In genomic region chr15:70273808-70274207, GRCh38 we compare ENCODE assay signal across 21 cellular contexts.
A peak's percentile ranks its signal among the peaks of the same experiment; 100 is the strongest.
DNase-seq lines count a peak whose midpoint lies in the region; ATAC-seq and TF ChIP-seq lines count a peak whose summit lies in the region.
"Had no signal": no experiment of that assay in that cellular context is flagged by ENCODE, and none has a peak within 500 bp of the region (broad histone marks: within the 10 kb centered on the region; RNA-seq: fewer than 3 reads in every experiment).

No MANE protein-coding gene starts in this region.

- no peaks in the 10 kb centered on the region for H3K9me3 Mint-ChIP-seq in stimulated activated naive CD8-positive, alpha-beta T cell treated with anti-CD3 and anti-CD28 coated beads, Interleukin-15, amount 100 ng/mL, for 72 hours
- no peaks in the 10 kb centered on the region for H3K9me3 Mint-ChIP-seq in activated T-helper 1 cell treated with anti-CD3 and anti-CD28 coated beads, Interleukin-12 subunit alpha, Interleukin-12 subunit beta, Interleukin-2, Interleukin-4 antibody, amounts not matched to agents 30 ng/mL and 10 ng/mL and 1 ng/mL, durations not matched to agents 14 hours and 24 hours and 36 hours
- no peaks in the 10 kb centered on the region for H3K9me3 Mint-ChIP-seq in endothelial cell (ENCODE audit: unreplicated experiment)
- H3K9me3 Mint-ChIP-seq in type B pancreatic cell: no peaks in the 10 kb centered on the region
- H3K9me3 Mint-ChIP-seq: CD4-positive, alpha-beta memory T cell; IgD-negative memory B cell had no signal

- peaks cover 42% of the 10 kb centered on the region for H3K4me1 Mint-ChIP-seq in stimulated activated naive CD8-positive, alpha-beta T cell treated with anti-CD3 and anti-CD28 coated beads, Interleukin-15, amount 100 ng/mL, for 72 hours
- H3K4me1 Mint-ChIP-seq in activated T-helper 1 cell treated with anti-CD3 and anti-CD28 coated beads, Interleukin-12 subunit alpha, Interleukin-12 subunit beta, Interleukin-2, Interleukin-4 antibody, amounts not matched to agents 30 ng/mL and 10 ng/mL and 1 ng/mL, durations not matched to agents 14 hours and 24 hours and 36 hours (ENCODE audit: low read depth): peaks cover 8% of the 10 kb centered on the region
- H3K4me1 Mint-ChIP-seq in endothelial cell (ENCODE audit: unreplicated experiment): peaks cover 24% of the 10 kb centered on the region
- peaks cover 18% of the 10 kb centered on the region for H3K4me1 Mint-ChIP-seq in type B pancreatic cell (ENCODE audit: unreplicated experiment)
- H3K4me1 Mint-ChIP-seq: CD4-positive, alpha-beta memory T cell had no signal

- no peaks in the 10 kb centered on the region for H3K36me3 Mint-ChIP-seq in activated T-helper 1 cell treated with anti-CD3 and anti-CD28 coated beads, Interleukin-12 subunit alpha, Interleukin-12 subunit beta, Interleukin-2, Interleukin-4 antibody, amounts not matched to agents 30 ng/mL and 10 ng/mL and 1 ng/mL, durations not matched to agents 14 hours and 24 hours and 36 hours (ENCODE audit: low read depth)
- H3K36me3 Mint-ChIP-seq in endothelial cell (ENCODE audit: low read depth, unreplicated experiment) (no peaks in the 10 kb centered on the region), type B pancreatic cell (no peaks in the 10 kb centered on the region)
- H3K36me3 Mint-ChIP-seq: CD4-positive, alpha-beta memory T cell; IgD-negative memory B cell had no signal

- no peak overlapping the region for H3K4me3 Mint-ChIP-seq in stimulated activated naive CD8-positive, alpha-beta T cell treated with anti-CD3 and anti-CD28 coated beads, Interleukin-15, amount 100 ng/mL, for 72 hours
- no peak overlapping the region for H3K4me3 Mint-ChIP-seq in activated T-helper 1 cell treated with anti-CD3 and anti-CD28 coated beads, Interleukin-12 subunit alpha, Interleukin-12 subunit beta, Interleukin-2, Interleukin-4 antibody, amounts not matched to agents 30 ng/mL and 10 ng/mL and 1 ng/mL, durations not matched to agents 14 hours and 24 hours and 36 hours
- H3K4me3 Mint-ChIP-seq in endothelial cell (ENCODE audit: unreplicated experiment): no peak overlapping the region
- H3K4me3 Mint-ChIP-seq in type B pancreatic cell: no peak overlapping the region
- H3K4me3 Mint-ChIP-seq: CD4-positive, alpha-beta memory T cell had no signal

- H3K27ac Mint-ChIP-seq in stimulated activated naive CD8-positive, alpha-beta T cell treated with anti-CD3 and anti-CD28 coated beads, Interleukin-15, amount 100 ng/mL, for 72 hours: no peak overlapping the region
- peak overlapping the region; percentile 52 for H3K27ac Mint-ChIP-seq in activated T-helper 1 cell treated with anti-CD3 and anti-CD28 coated beads, Interleukin-12 subunit alpha, Interleukin-12 subunit beta, Interleukin-2, Interleukin-4 antibody, amounts not matched to agents 30 ng/mL and 10 ng/mL and 1 ng/mL, durations not matched to agents 14 hours and 24 hours and 36 hours
- H3K27ac Mint-ChIP-seq in endothelial cell (ENCODE audit: unreplicated experiment) (peak overlapping the region; percentile 6), type B pancreatic cell (no peak overlapping the region)
- H3K27ac Mint-ChIP-seq: CD4-positive, alpha-beta memory T cell; IgD-negative memory B cell had no signal

- H3K27me3 Mint-ChIP-seq in stimulated activated naive CD8-positive, alpha-beta T cell treated with anti-CD3 and anti-CD28 coated beads, Interleukin-15, amount 100 ng/mL, for 72 hours: peaks cover 44% of the 10 kb centered on the region
- H3K27me3 Mint-ChIP-seq in activated T-helper 1 cell treated with anti-CD3 and anti-CD28 coated beads, Interleukin-12 subunit alpha, Interleukin-12 subunit beta, Interleukin-2, Interleukin-4 antibody, amounts not matched to agents 30 ng/mL and 10 ng/mL and 1 ng/mL, durations not matched to agents 14 hours and 24 hours and 36 hours (ENCODE audit: insufficient read depth): peaks cover 36% of the 10 kb centered on the region
- H3K27me3 Mint-ChIP-seq in endothelial cell (ENCODE audit: unreplicated experiment) (peaks cover 12% of the 10 kb centered on the region), type B pancreatic cell (peaks cover 16% of the 10 kb centered on the region)

- TF ChIP-seq CTCF in endothelial cell (IDR thresholded peaks at IDR 0.05; ENCODE audit: unreplicated experiment) (no peak), type B pancreatic cell (conservative IDR thresholded peaks at IDR 0.05) (no peak)

- intact Hi-C loops in activated T-helper 1 cell treated with anti-CD3 and anti-CD28 coated beads, Interleukin-12 subunit alpha, Interleukin-12 subunit beta, Interleukin-2, Interleukin-4 antibody, amounts not matched to agents 30 ng/mL and 10 ng/mL and 1 ng/mL, durations not matched to agents 14 hours and 24 hours and 36 hours (cut with micrococcal nuclease): no loop called here
- intact Hi-C loops in left ventricle myocardium superior (cut with micrococcal nuclease): no loop called here

- DNase-seq in stimulated activated naive CD8-positive, alpha-beta T cell treated with anti-CD3 and anti-CD28 coated beads, Interleukin-15, Interleukin-2, amounts not matched to agents 100 U/mL and 50 U/mL, for 24 hours: no peak
- DNase-seq in stimulated activated naive CD8-positive, alpha-beta T cell treated with anti-CD3 and anti-CD28 coated beads, Interleukin-15, amount 100 ng/mL, for 72 hours: no peak
- no peak for DNase-seq in activated T-helper 1 cell treated with anti-CD3 and anti-CD28 coated beads, Interleukin-12 subunit alpha, Interleukin-12 subunit beta, Interleukin-2, Interleukin-4 antibody, amounts not matched to agents 30 ng/mL and 10 ng/mL and 1 ng/mL, durations not matched to agents 14 hours and 24 hours and 36 hours (ENCODE audit: low spot score)
- DNase-seq in endothelial cell (ENCODE audit: low spot score): no peak
- no peak for DNase-seq in cortex of kidney (lab: John Stamatoyannopoulos, UW)
- no peak for DNase-seq in type B pancreatic cell (ENCODE audit: extremely low spot score, unreplicated experiment)
- DNase-seq in left ventricle myocardium superior: no peak
- DNase-seq: AML-193; CD4-positive, alpha-beta memory T cell; COR-L47; HCEC 1CT; NCI-H1048; NCI-H1417; NCI-H1694 treated with DMSO at 0.1 percent for 48 hours; NCI-H2081; NCI-H2227 treated with DMSO at 0.1 percent for 48 hours; NCI-H526 treated with DMSO at 0.1 percent for 48 hours; SHP77 had no signal

- ATAC-seq in stimulated activated naive CD8-positive, alpha-beta T cell treated with anti-CD3 and anti-CD28 coated beads, Interleukin-15, Interleukin-2, amounts not matched to agents 100 U/mL and 50 U/mL, for 24 hours: peak; percentile 62
- ATAC-seq in stimulated activated naive CD8-positive, alpha-beta T cell treated with anti-CD3 and anti-CD28 coated beads, Interleukin-15, amount 100 ng/mL, for 72 hours: no peak
- ATAC-seq in left ventricle myocardium superior: no peak
- ATAC-seq: A549, Panc1 had no signal

Comparison
In these comparisons a context has a peak if more than half of its experiments do, and no peak if none do; other contexts are left out.
1. H3K27ac Mint-ChIP-seq: peak in activated T-helper 1 cell treated with anti-CD3 and anti-CD28 coated beads, Interleukin-12 subunit alpha, Interleukin-12 subunit beta, Interleukin-2, Interleukin-4 antibody, amounts not matched to agents 30 ng/mL and 10 ng/mL and 1 ng/mL, durations not matched to agents 14 hours and 24 hours and 36 hours (single experiment) and endothelial cell (single experiment); none in stimulated activated naive CD8-positive, alpha-beta T cell treated with anti-CD3 and anti-CD28 coated beads, Interleukin-15, amount 100 ng/mL, for 72 hours (0 of 2) and type B pancreatic cell (single experiment).